2 cellular contexts compared by ENCODE assay signal in genomic region chr2:96064760-96065159, GRCh38. TPM values are rescaled to one million over a fixed set of nuclear protein-coding genes. Genes with fewer than 3 reads are reported as not detected.
"Had no signal": no experiment of that assay in that cellular context is flagged by ENCODE, and none has a peak within 500 bp of the region (broad histone marks: within the 10 kb centered on the region; RNA-seq: fewer than 3 reads in every experiment).

No MANE protein-coding gene starts in this region.

RNA-seq across cellular contexts. Expression of gene GPAT2, which starts 30.0 kb away (rescaled TPM):
- total RNA-seq: chondrocyte had no signal

RNA-seq across cellular contexts. Expression of gene ADRA2B, which starts 51.6 kb away (rescaled TPM):
- total RNA-seq: bronchial epithelial cell had no signal
